Comparison of ENCODE assay signal across 1 cellular context in the genomic region with DNA sequence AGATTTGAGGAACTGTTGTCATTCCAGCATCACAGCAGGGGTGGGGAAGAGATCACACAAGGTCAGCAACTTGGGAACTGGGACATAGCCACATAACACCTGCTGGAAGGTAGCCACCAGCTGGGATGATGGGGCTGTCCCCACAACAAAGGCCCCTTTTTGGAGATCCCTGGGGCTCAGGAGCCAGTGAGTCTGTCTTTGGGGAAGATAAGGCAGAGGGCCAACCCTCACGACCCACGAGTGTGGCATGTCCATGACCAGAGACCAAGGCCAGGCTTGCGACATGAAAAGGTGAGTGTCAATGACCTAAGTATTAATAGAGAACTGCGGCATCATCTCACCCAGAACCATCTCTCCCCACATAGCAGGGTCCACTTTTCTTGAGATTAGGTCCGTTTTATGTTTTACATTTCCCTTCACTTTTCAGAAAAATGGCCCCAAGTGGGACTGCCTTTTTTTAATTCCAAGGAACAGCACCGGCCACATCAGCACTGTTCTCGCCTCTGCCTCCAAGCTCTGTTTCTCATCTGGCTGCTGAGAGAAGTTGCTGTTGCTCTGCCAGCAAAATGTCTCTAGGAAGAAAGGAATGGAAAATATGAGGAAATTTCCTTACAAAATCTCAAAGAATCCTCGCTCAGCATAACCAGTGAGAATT.
TF ChIP-seq lines count a peak whose summit lies in the region.

No MANE protein-coding gene starts in this region.

TF ChIP-seq in HepG2, 621 proteins besides CTCF, POLR2A, EP300 and RAD21 (continued from another document and continues in another):
- TF ChIP-seq SMARCE1 (IDR thresholded peaks at IDR 0.05; ENCODE audit: borderline replicate concordance) (no peak), ZNF652 (CRISPR knock-in tag; IDR thresholded peaks at IDR 0.05; ENCODE audit: borderline replicate concordance, low read depth) (no peak), MYC (CRISPR knock-in tag; IDR thresholded peaks at IDR 0.05; ENCODE audit: borderline replicate concordance) (peak; percentile 31; the same call in 1 of the 2 replicates), ZNF143 (CRISPR knock-in tag; IDR thresholded peaks at IDR 0.05) (0 out of 2 replicates have a peak, but pooled peaks have one; percentile 27), RFXAP (CRISPR knock-in tag; IDR thresholded peaks at IDR 0.05; ENCODE audit: borderline replicate concordance) (0 out of 2 replicates have a peak, but pooled peaks have one; percentile 38), CEBPG (CRISPR knock-in tag; IDR thresholded peaks at IDR 0.05) (peak; percentile 75), ZZZ3 (CRISPR knock-in tag; IDR thresholded peaks at IDR 0.05; ENCODE audit: borderline replicate concordance) (no peak), SRSF9 (IDR thresholded peaks at IDR 0.05; ENCODE audit: borderline replicate concordance, insufficient read depth, low read depth, low read length, poor library complexity, severe bottlenecking) (no peak), ZNF703 (CRISPR knock-in tag; IDR thresholded peaks at IDR 0.05; ENCODE audit: borderline replicate concordance) (no peak), ARHGAP35 (CRISPR knock-in tag; IDR thresholded peaks at IDR 0.05; ENCODE audit: borderline replicate concordance) (no peak; the same call in 1 of the 2 replicates), HDAC2 (CRISPR knock-in tag; IDR thresholded peaks at IDR 0.05) (peak; percentile 86), ZSCAN21 (CRISPR knock-in tag; IDR thresholded peaks at IDR 0.05; ENCODE audit: borderline replicate concordance) (0 out of 2 replicates have a peak, but pooled peaks have one; percentile 13), HIVEP1 (CRISPR knock-in tag; IDR thresholded peaks at IDR 0.05) (0 out of 2 replicates have a peak, but pooled peaks have one; percentile 1), RXRB (CRISPR knock-in tag; IDR thresholded peaks at IDR 0.05; ENCODE audit: borderline replicate concordance) (peak; percentile 86), EEA1 (CRISPR knock-in tag; IDR thresholded peaks at IDR 0.05; ENCODE audit: borderline replicate concordance) (no peak), MAF1 (CRISPR knock-in tag; IDR thresholded peaks at IDR 0.05; ENCODE audit: borderline replicate concordance) (peak; percentile 41; the same call in 1 of the 2 replicates), ZNF329 (CRISPR knock-in tag; IDR thresholded peaks at IDR 0.05; ENCODE audit: low read depth) (no peak), IRX3 (CRISPR knock-in tag; IDR thresholded peaks at IDR 0.05; ENCODE audit: borderline replicate concordance, low read depth) (no peak), ZNF746 (CRISPR knock-in tag; IDR thresholded peaks at IDR 0.05) (peak; percentile 71; the same call in 1 of the 2 replicates), KLF11 (CRISPR knock-in tag; IDR thresholded peaks at IDR 0.05) (peak; percentile 40; the same call in 1 of the 2 replicates), TGIF2 (CRISPR knock-in tag; IDR thresholded peaks at IDR 0.05) (peak; percentile 51; the same call in 1 of the 2 replicates), ZNF775 (CRISPR knock-in tag; IDR thresholded peaks at IDR 0.05; ENCODE audit: borderline replicate concordance) (no peak), SOX5 (CRISPR knock-in tag; IDR thresholded peaks at IDR 0.05; ENCODE audit: borderline replicate concordance) (peak; percentile 78), DMAP1 (CRISPR knock-in tag; IDR thresholded peaks at IDR 0.05) (peak; percentile 49; the same call in 1 of the 2 replicates), SPEN (CRISPR knock-in tag; IDR thresholded peaks at IDR 0.05; ENCODE audit: low read depth) (no peak), KLF12 (CRISPR knock-in tag; IDR thresholded peaks at IDR 0.05; ENCODE audit: borderline replicate concordance) (no peak), JUN (CRISPR knock-in tag; IDR thresholded peaks at IDR 0.05) (no peak), BORCS8-MEF2B (CRISPR knock-in tag; IDR thresholded peaks at IDR 0.05) (no peak), ZNF768 (CRISPR knock-in tag; IDR thresholded peaks at IDR 0.05) (0 out of 2 replicates have a peak, but pooled peaks have one; percentile 17), THAP11 (CRISPR knock-in tag; IDR thresholded peaks at IDR 0.05) (peak; percentile 49), ZMYM2 (CRISPR knock-in tag; IDR thresholded peaks at IDR 0.05) (0 out of 2 replicates have a peak, but pooled peaks have one; percentile 32), HMG20B (CRISPR knock-in tag; conservative IDR thresholded peaks at IDR 0.05) (peak; percentile 51), SALL1 (CRISPR knock-in tag; IDR thresholded peaks at IDR 0.05) (peak; percentile 82)
- TF ChIP-seq, protein P1, sequence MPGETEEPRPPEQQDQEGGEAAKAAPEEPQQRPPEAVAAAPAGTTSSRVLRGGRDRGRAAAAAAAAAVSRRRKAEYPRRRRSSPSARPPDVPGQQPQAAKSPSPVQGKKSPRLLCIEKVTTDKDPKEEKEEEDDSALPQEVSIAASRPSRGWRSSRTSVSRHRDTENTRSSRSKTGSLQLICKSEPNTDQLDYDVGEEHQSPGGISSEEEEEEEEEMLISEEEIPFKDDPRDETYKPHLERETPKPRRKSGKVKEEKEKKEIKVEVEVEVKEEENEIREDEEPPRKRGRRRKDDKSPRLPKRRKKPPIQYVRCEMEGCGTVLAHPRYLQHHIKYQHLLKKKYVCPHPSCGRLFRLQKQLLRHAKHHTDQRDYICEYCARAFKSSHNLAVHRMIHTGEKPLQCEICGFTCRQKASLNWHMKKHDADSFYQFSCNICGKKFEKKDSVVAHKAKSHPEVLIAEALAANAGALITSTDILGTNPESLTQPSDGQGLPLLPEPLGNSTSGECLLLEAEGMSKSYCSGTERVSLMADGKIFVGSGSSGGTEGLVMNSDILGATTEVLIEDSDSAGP (CRISPR knock-in tag; IDR thresholded peaks at IDR 0.05; ENCODE audit: borderline replicate concordance): no peak
- TF ChIP-seq, protein P2, sequence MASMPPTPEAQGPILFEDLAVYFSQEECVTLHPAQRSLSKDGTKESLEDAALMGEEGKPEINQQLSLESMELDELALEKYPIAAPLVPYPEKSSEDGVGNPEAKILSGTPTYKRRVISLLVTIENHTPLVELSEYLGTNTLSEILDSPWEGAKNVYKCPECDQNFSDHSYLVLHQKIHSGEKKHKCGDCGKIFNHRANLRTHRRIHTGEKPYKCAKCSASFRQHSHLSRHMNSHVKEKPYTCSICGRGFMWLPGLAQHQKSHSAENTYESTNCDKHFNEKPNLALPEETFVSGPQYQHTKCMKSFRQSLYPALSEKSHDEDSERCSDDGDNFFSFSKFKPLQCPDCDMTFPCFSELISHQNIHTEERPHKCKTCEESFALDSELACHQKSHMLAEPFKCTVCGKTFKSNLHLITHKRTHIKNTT (CRISPR knock-in tag; IDR thresholded peaks at IDR 0.05): no peak
- TF ChIP-seq, protein P3, sequence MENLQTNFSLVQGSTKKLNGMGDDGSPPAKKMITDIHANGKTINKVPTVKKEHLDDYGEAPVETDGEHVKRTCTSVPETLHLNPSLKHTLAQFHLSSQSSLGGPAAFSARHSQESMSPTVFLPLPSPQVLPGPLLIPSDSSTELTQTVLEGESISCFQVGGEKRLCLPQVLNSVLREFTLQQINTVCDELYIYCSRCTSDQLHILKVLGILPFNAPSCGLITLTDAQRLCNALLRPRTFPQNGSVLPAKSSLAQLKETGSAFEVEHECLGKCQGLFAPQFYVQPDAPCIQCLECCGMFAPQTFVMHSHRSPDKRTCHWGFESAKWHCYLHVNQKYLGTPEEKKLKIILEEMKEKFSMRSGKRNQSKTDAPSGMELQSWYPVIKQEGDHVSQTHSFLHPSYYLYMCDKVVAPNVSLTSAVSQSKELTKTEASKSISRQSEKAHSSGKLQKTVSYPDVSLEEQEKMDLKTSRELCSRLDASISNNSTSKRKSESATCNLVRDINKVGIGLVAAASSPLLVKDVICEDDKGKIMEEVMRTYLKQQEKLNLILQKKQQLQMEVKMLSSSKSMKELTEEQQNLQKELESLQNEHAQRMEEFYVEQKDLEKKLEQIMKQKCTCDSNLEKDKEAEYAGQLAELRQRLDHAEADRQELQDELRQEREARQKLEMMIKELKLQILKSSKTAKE (CRISPR knock-in tag; IDR thresholded peaks at IDR 0.05; ENCODE audit: borderline replicate concordance): peak; percentile 32; the same call in 1 of the 2 replicates
- TF ChIP-seq, protein P4, sequence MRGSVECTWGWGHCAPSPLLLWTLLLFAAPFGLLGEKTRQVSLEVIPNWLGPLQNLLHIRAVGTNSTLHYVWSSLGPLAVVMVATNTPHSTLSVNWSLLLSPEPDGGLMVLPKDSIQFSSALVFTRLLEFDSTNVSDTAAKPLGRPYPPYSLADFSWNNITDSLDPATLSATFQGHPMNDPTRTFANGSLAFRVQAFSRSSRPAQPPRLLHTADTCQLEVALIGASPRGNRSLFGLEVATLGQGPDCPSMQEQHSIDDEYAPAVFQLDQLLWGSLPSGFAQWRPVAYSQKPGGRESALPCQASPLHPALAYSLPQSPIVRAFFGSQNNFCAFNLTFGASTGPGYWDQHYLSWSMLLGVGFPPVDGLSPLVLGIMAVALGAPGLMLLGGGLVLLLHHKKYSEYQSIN (CRISPR knock-in tag; IDR thresholded peaks at IDR 0.05; ENCODE audit: borderline replicate concordance): no peak
- TF ChIP-seq, protein P5, sequence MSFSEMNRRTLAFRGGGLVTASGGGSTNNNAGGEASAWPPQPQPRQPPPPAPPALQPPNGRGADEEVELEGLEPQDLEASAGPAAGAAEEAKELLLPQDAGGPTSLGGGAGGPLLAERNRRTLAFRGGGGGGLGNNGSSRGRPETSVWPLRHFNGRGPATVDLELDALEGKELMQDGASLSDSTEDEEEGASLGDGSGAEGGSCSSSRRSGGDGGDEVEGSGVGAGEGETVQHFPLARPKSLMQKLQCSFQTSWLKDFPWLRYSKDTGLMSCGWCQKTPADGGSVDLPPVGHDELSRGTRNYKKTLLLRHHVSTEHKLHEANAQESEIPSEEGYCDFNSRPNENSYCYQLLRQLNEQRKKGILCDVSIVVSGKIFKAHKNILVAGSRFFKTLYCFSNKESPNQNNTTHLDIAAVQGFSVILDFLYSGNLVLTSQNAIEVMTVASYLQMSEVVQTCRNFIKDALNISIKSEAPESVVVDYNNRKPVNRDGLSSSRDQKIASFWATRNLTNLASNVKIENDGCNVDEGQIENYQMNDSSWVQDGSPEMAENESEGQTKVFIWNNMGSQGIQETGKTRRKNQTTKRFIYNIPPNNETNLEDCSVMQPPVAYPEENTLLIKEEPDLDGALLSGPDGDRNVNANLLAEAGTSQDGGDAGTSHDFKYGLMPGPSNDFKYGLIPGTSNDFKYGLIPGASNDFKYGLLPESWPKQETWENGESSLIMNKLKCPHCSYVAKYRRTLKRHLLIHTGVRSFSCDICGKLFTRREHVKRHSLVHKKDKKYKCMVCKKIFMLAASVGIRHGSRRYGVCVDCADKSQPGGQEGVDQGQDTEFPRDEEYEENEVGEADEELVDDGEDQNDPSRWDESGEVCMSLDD (CRISPR knock-in tag; IDR thresholded peaks at IDR 0.05; ENCODE audit: borderline replicate concordance): peak; percentile 19; the same call in 1 of the 2 replicates
- TF ChIP-seq, protein P6, sequence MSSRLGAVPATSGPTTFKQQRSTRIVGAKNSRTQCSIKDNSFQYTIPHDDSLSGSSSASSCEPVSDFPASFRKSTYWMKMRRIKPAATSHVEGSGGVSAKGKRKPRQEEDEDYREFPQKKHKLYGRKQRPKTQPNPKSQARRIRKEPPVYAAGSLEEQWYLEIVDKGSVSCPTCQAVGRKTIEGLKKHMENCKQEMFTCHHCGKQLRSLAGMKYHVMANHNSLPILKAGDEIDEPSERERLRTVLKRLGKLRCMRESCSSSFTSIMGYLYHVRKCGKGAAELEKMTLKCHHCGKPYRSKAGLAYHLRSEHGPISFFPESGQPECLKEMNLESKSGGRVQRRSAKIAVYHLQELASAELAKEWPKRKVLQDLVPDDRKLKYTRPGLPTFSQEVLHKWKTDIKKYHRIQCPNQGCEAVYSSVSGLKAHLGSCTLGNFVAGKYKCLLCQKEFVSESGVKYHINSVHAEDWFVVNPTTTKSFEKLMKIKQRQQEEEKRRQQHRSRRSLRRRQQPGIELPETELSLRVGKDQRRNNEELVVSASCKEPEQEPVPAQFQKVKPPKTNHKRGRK (CRISPR knock-in tag; IDR thresholded peaks at IDR 0.05): 0 out of 2 replicates have a peak, but pooled peaks have one; percentile 59
- TF ChIP-seq, protein P7, sequence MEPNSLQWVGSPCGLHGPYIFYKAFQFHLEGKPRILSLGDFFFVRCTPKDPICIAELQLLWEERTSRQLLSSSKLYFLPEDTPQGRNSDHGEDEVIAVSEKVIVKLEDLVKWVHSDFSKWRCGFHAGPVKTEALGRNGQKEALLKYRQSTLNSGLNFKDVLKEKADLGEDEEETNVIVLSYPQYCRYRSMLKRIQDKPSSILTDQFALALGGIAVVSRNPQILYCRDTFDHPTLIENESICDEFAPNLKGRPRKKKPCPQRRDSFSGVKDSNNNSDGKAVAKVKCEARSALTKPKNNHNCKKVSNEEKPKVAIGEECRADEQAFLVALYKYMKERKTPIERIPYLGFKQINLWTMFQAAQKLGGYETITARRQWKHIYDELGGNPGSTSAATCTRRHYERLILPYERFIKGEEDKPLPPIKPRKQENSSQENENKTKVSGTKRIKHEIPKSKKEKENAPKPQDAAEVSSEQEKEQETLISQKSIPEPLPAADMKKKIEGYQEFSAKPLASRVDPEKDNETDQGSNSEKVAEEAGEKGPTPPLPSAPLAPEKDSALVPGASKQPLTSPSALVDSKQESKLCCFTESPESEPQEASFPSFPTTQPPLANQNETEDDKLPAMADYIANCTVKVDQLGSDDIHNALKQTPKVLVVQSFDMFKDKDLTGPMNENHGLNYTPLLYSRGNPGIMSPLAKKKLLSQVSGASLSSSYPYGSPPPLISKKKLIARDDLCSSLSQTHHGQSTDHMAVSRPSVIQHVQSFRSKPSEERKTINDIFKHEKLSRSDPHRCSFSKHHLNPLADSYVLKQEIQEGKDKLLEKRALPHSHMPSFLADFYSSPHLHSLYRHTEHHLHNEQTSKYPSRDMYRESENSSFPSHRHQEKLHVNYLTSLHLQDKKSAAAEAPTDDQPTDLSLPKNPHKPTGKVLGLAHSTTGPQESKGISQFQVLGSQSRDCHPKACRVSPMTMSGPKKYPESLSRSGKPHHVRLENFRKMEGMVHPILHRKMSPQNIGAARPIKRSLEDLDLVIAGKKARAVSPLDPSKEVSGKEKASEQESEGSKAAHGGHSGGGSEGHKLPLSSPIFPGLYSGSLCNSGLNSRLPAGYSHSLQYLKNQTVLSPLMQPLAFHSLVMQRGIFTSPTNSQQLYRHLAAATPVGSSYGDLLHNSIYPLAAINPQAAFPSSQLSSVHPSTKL (CRISPR knock-in tag; IDR thresholded peaks at IDR 0.05): peak; percentile 79
- TF ChIP-seq, protein P8, sequence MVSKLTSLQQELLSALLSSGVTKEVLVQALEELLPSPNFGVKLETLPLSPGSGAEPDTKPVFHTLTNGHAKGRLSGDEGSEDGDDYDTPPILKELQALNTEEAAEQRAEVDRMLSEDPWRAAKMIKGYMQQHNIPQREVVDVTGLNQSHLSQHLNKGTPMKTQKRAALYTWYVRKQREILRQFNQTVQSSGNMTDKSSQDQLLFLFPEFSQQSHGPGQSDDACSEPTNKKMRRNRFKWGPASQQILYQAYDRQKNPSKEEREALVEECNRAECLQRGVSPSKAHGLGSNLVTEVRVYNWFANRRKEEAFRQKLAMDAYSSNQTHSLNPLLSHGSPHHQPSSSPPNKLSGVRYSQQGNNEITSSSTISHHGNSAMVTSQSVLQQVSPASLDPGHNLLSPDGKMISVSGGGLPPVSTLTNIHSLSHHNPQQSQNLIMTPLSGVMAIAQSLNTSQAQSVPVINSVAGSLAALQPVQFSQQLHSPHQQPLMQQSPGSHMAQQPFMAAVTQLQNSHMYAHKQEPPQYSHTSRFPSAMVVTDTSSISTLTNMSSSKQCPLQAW (CRISPR knock-in tag; IDR thresholded peaks at IDR 0.05): 0 out of 2 replicates have a peak, but pooled peaks have one; percentile 45
- TF ChIP-seq, protein P9, sequence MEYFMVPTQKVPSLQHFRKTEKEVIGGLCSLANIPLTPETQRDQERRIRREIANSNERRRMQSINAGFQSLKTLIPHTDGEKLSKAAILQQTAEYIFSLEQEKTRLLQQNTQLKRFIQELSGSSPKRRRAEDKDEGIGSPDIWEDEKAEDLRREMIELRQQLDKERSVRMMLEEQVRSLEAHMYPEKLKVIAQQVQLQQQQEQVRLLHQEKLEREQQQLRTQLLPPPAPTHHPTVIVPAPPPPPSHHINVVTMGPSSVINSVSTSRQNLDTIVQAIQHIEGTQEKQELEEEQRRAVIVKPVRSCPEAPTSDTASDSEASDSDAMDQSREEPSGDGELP (IDR thresholded peaks at IDR 0.05; ENCODE audit: borderline replicate concordance, low read depth): peak; percentile 91
